In the genomic region with DNA sequence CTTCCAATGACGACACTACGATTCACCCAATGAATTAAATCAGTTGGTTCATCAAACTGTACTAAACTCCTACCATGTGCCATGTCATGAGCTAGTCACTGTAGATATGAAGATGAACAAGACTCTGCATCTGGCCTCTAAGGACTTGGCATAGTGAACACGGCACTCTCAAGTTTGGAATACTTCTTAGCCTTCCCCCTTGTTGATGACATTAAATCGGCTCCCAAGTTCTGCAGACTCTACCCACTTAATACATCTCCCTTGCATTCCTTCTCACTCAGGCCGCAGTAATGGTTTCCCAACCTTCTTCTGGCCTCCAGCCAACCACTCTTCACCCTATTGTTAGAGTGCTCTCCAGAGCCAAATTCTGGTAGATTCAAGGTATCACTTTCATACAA, we compare ENCODE assay signal across 9 cellular contexts.
DNase-seq lines count a peak whose midpoint lies in the region; ATAC-seq, FAIRE-seq and TF ChIP-seq lines count a peak whose summit lies in the region.
"Had no signal": no experiment of that assay in that cellular context is flagged by ENCODE, and none has a peak within 500 bp of the region (broad histone marks: within the 10 kb centered on the region; RNA-seq: fewer than 3 reads in every experiment).

No MANE protein-coding gene starts in this region.

- peak overlapping the region; percentile 76 to 84 for H3K27ac Mint-ChIP-seq in natural killer cell treated with Interleukin-12 subunit alpha and Interleukin-12 subunit beta and Interleukin-15 and Interleukin-18, amount 100 ng/mL, for 72 hours
- H3K27ac Mint-ChIP-seq in natural killer cell: peak overlapping the region in 1 of 2 donors; percentile 31
- peak overlapping the region; percentile 75 for H3K27ac Mint-ChIP-seq in T-helper 17 cell

- no peak overlapping the region for H3K4me3 ChIP-seq in fibroblast of pulmonary artery (replicated peaks; ENCODE audit: low read depth, low read length)
- H3K4me3 ChIP-seq in vagina: no peak overlapping the region
- H3K4me3 ChIP-seq: upper lobe of left lung had no signal

- DNase-seq in natural killer cell treated with Interleukin-12 subunit alpha and Interleukin-12 subunit beta and Interleukin-15 and Interleukin-18, amount 100 ng/mL, for 72 hours (ENCODE audit: low spot score): no peak
- DNase-seq in natural killer cell (no peak), T-helper 17 cell (no peak), fibroblast of pulmonary artery (ENCODE audit: low read depth) (peak; percentile 95), vagina (ENCODE audit: extremely low spot score in 2 of 2) (no peak), NCI-H2227 (lab: John Stamatoyannopoulos, UW; ENCODE audit: unreplicated experiment) (no peak), GM12892 (ENCODE audit: insufficient read length) (no peak)

- no peaks in the 10 kb centered on the region for H3K27me3 Mint-ChIP-seq in natural killer cell treated with Interleukin-12 subunit alpha and Interleukin-12 subunit beta and Interleukin-15 and Interleukin-18, amount 100 ng/mL, for 72 hours
- no peaks in the 10 kb centered on the region for H3K27me3 Mint-ChIP-seq in natural killer cell (ENCODE audit: low read depth in 2 of 2)
- H3K27me3 Mint-ChIP-seq in T-helper 17 cell: no peaks in the 10 kb centered on the region

- peak overlapping the region; percentile 67 for H3K27ac ChIP-seq in vagina
- H3K27ac ChIP-seq: upper lobe of left lung had no signal

- no peaks in the 10 kb centered on the region for H3K27me3 ChIP-seq in vagina
- H3K27me3 ChIP-seq: upper lobe of left lung had no signal

- TF ChIP-seq CTCF in natural killer cell (IDR thresholded peaks at IDR 0.05) (no peak), fibroblast of pulmonary artery (IDR thresholded peaks at IDR 0.05; ENCODE audit: low read length, missing control alignments) (no peak), vagina (IDR thresholded peaks at IDR 0.05) (no peak)

- ATAC-seq in natural killer cell treated with Interleukin-12 subunit alpha and Interleukin-12 subunit beta and Interleukin-15 and Interleukin-18, amount 100 ng/mL, for 72 hours: peak in 1 of 2 donors; percentile 14
- ATAC-seq in natural killer cell (no peak), T-helper 17 cell (no peak), HG02759 (IDR thresholded peaks at IDR 0.05; ENCODE audit: unreplicated experiment) (no peak)

- H3K4me1 Mint-ChIP-seq in natural killer cell treated with Interleukin-12 subunit alpha and Interleukin-12 subunit beta and Interleukin-15 and Interleukin-18, amount 100 ng/mL, for 72 hours (ENCODE audit: low read depth in 2 of 2): peaks cover 27 to 34% of the 10 kb centered on the region in 2 donors
- H3K4me1 Mint-ChIP-seq in natural killer cell (peaks cover 20 to 29% of the 10 kb centered on the region in 2 donors), T-helper 17 cell (peaks cover 34% of the 10 kb centered on the region)

- intact Hi-C loops in natural killer cell (cut with micrococcal nuclease): no loop called here
- intact Hi-C loops in vagina (cut with DNase I): no loop called here

- H3K9me3 ChIP-seq in T-helper 17 cell (ENCODE audit: control insufficient read depth, low read length, poor library complexity, severe bottlenecking) (no peaks in the 10 kb centered on the region), vagina (no peaks in the 10 kb centered on the region)
- H3K9me3 ChIP-seq: upper lobe of left lung had no signal

- peaks cover 56% of the 10 kb centered on the region for H3K4me1 ChIP-seq in vagina

- H3K4me3 Mint-ChIP-seq in natural killer cell treated with Interleukin-12 subunit alpha and Interleukin-12 subunit beta and Interleukin-15 and Interleukin-18, amount 100 ng/mL, for 72 hours: peak overlapping the region; percentile 57
- no peak overlapping the region for H3K4me3 Mint-ChIP-seq in natural killer cell
- no peak overlapping the region for H3K4me3 Mint-ChIP-seq in T-helper 17 cell

- no peak for TF ChIP-seq POLR2A in vagina (IDR thresholded peaks at IDR 0.05)
- TF ChIP-seq POLR2A in GM12892 (IDR thresholded peaks at IDR 0.05; ENCODE audit: low read depth, low read length): no peak

- H3K9me3 Mint-ChIP-seq in natural killer cell treated with Interleukin-12 subunit alpha and Interleukin-12 subunit beta and Interleukin-15 and Interleukin-18, amount 100 ng/mL, for 72 hours: peaks cover 6% of the 10 kb centered on the region
- H3K9me3 Mint-ChIP-seq in natural killer cell: no peaks in the 10 kb centered on the region

- FAIRE-seq in GM12892 (lab: Jason Lieb, UNC): no peak

- H3K36me3 Mint-ChIP-seq in natural killer cell treated with Interleukin-12 subunit alpha and Interleukin-12 subunit beta and Interleukin-15 and Interleukin-18, amount 100 ng/mL, for 72 hours: peaks cover 4% of the 10 kb centered on the region
- H3K36me3 Mint-ChIP-seq in natural killer cell: no peaks in the 10 kb centered on the region
- H3K36me3 Mint-ChIP-seq in T-helper 17 cell (ENCODE audit: low read depth): no peaks in the 10 kb centered on the region

- no peaks in the 10 kb centered on the region for H3K36me3 ChIP-seq in vagina
- H3K36me3 ChIP-seq: upper lobe of left lung had no signal
